1 cellular context compared by ENCODE assay signal in the genomic region with DNA sequence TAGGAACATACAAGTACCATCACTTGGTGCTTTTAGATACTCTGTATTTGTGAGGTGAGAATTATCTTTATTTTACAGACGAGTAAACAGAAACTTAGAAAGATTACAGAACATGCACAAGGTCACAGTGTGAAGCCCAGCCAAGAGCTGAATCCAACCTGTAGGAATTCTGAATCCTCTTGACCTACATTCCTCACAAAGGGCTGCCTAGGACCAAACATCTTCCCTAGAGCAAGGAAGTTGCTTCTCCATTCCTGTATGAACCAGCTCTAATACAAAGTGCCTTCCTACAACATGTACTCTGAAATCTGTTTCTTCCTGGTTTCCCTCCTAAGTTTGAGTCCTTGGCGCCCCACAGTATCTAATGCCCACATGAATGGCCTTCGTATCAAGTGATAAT.
TF ChIP-seq lines count a peak whose summit lies in the region.

No MANE protein-coding gene starts in this region.

TF ChIP-seq in GM12878, 131 proteins besides CTCF, POLR2A, EP300 and RAD21:
- TF ChIP-seq ZNF274 (IDR thresholded peaks at IDR 0.05; ENCODE audit: insufficient read depth, insufficient read length): no peak
- TF ChIP-seq, protein P1, sequence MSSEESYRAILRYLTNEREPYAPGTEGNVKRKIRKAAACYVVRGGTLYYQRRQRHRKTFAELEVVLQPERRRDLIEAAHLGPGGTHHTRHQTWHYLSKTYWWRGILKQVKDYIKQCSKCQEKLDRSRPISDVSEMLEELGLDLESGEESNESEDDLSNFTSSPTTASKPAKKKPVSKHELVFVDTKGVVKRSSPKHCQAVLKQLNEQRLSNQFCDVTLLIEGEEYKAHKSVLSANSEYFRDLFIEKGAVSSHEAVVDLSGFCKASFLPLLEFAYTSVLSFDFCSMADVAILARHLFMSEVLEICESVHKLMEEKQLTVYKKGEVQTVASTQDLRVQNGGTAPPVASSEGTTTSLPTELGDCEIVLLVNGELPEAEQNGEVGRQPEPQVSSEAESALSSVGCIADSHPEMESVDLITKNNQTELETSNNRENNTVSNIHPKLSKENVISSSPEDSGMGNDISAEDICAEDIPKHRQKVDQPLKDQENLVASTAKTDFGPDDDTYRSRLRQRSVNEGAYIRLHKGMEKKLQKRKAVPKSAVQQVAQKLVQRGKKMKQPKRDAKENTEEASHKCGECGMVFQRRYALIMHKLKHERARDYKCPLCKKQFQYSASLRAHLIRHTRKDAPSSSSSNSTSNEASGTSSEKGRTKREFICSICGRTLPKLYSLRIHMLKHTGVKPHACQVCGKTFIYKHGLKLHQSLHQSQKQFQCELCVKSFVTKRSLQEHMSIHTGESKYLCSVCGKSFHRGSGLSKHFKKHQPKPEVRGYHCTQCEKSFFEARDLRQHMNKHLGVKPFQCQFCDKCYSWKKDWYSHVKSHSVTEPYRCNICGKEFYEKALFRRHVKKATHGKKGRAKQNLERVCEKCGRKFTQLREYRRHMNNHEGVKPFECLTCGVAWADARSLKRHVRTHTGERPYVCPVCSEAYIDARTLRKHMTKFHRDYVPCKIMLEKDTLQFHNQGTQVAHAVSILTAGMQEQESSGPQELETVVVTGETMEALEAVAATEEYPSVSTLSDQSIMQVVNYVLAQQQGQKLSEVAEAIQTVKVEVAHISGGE (CRISPR knock-in tag; IDR thresholded peaks at IDR 0.05): no peak
- no peak for TF ChIP-seq RFX5 (IDR thresholded peaks at IDR 0.05; ENCODE audit: low read depth, low read length)
- no peak for TF ChIP-seq ZSCAN29 (IDR thresholded peaks at IDR 0.05)
- TF ChIP-seq, protein P2, sequence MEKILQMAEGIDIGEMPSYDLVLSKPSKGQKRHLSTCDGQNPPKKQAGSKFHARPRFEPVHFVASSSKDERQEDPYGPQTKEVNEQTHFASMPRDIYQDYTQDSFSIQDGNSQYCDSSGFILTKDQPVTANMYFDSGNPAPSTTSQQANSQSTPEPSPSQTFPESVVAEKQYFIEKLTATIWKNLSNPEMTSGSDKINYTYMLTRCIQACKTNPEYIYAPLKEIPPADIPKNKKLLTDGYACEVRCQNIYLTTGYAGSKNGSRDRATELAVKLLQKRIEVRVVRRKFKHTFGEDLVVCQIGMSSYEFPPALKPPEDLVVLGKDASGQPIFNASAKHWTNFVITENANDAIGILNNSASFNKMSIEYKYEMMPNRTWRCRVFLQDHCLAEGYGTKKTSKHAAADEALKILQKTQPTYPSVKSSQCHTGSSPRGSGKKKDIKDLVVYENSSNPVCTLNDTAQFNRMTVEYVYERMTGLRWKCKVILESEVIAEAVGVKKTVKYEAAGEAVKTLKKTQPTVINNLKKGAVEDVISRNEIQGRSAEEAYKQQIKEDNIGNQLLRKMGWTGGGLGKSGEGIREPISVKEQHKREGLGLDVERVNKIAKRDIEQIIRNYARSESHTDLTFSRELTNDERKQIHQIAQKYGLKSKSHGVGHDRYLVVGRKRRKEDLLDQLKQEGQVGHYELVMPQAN (conservative IDR thresholded peaks at IDR 0.05): no peak
- no peak for TF ChIP-seq BCL3 (IDR thresholded peaks at IDR 0.05; ENCODE audit: borderline replicate concordance, insufficient read depth, low read depth, low read length, poor library complexity, severe bottlenecking)
- no peak for TF ChIP-seq ELK1 (IDR thresholded peaks at IDR 0.05; ENCODE audit: low read depth, low read length)
- TF ChIP-seq, protein P3, sequence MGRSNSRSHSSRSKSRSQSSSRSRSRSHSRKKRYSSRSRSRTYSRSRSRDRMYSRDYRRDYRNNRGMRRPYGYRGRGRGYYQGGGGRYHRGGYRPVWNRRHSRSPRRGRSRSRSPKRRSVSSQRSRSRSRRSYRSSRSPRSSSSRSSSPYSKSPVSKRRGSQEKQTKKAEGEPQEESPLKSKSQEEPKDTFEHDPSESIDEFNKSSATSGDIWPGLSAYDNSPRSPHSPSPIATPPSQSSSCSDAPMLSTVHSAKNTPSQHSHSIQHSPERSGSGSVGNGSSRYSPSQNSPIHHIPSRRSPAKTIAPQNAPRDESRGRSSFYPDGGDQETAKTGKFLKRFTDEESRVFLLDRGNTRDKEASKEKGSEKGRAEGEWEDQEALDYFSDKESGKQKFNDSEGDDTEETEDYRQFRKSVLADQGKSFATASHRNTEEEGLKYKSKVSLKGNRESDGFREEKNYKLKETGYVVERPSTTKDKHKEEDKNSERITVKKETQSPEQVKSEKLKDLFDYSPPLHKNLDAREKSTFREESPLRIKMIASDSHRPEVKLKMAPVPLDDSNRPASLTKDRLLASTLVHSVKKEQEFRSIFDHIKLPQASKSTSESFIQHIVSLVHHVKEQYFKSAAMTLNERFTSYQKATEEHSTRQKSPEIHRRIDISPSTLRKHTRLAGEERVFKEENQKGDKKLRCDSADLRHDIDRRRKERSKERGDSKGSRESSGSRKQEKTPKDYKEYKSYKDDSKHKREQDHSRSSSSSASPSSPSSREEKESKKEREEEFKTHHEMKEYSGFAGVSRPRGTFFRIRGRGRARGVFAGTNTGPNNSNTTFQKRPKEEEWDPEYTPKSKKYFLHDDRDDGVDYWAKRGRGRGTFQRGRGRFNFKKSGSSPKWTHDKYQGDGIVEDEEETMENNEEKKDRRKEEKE (IDR thresholded peaks at IDR 0.05): no peak
- TF ChIP-seq HCFC1 (IDR thresholded peaks at IDR 0.05; ENCODE audit: low read length): no peak
